ENCODE assay signal across 8 cellular contexts in the genomic region with DNA sequence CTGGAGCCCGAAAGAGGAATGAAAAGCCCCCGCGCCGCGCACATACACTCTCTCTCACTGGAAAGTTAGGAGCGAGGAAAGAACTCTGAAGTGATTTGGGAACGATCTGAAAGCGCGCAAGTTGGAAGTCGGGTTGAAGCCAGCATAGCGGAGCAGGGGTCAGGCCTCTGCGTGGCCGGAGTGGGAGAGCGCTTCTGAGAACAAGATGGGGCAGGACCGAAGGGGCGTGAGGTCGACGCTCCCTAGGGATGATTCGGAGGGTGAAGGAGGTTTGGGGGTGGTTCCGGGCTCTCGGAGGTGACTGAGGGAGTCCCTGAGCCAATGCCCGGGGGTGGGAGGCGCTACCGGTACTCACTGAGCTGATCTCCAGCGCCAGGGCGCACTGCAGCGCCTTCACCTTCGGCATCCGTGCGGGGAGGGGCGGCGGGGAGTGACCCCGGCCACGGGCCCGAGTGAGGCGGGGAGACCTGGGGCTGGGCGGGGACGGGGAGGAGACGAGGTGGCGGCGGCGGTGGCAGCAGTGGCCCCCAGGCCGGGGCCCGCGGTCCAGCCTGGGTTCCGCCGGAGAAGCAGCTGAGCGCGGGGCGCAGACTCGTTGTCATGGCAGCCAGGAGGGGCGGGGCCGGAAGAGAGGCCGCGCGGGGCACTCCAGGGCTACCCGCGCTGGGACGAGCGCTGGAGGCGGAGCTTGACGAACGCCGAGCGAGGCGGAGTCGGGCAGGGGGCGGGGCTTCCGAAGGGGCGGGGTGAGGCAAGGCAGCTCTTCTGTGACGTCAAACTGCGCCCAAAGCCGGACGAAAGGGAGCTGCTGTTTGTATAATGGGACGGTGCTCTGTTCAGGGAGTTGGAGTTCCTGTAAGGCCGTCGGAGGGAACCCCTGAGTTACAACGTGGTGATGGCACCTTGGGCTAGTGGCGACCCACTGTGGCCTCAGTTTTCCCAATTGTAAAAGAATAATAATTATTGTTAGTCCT. TPM values are rescaled to one million over a fixed set of nuclear protein-coding genes. Genes with fewer than 3 reads are reported as not detected.
DNase-seq lines count a peak whose midpoint lies in the region; ATAC-seq, FAIRE-seq and TF ChIP-seq lines count a peak whose summit lies in the region.

A gene (minus strand): TSS at position 602 of the 974 bp plus-strand sequence. CDS start 196 bp downstream, at position 406.

- no peak for FAIRE-seq in D721Med (lab: Jason Lieb, UNC)

- TF ChIP-seq POLR2A in Peyer's patch (IDR thresholded peaks at IDR 0.05) = peak; percentile 17 to 73

- H3K4me3 ChIP-seq in Peyer's patch (peak within 1 kb of the TSS; percentile 52 to 83 (median 68)), fibroblast of pulmonary artery (replicated peaks; ENCODE audit: low read depth, low read length) (peak within 1 kb of the TSS; percentile 73)

- H3K9me3 Mint-ChIP-seq in naive thymus-derived CD8-positive, alpha-beta T cell = peaks cover 0 to 2% (median 0%) of the 10 kb centered on the region in 9 donors

- no peaks in the 10 kb centered on the region for H3K36me3 Mint-ChIP-seq in naive thymus-derived CD8-positive, alpha-beta T cell

- H3K4me3 Mint-ChIP-seq in naive thymus-derived CD8-positive, alpha-beta T cell = peak within 1 kb of the TSS; percentile 88 to 99 (median 92)

- no peaks in the 10 kb centered on the region for H3K36me3 ChIP-seq in Peyer's patch

- H3K4me1 Mint-ChIP-seq in naive thymus-derived CD8-positive, alpha-beta T cell = peaks cover 15 to 38% (median 31%) of the 10 kb centered on the region in 4 donors

- H3K9me3 ChIP-seq in Peyer's patch = no peaks in the 10 kb centered on the region

- H3K27ac ChIP-seq in Peyer's patch = peak within 1 kb of the TSS; percentile 66 to 88 (median 80)

- H3K27me3 Mint-ChIP-seq in naive thymus-derived CD8-positive, alpha-beta T cell = peaks cover 0 to 5% (median 0%) of the 10 kb centered on the region in 5 donors

- peak within 1 kb of the TSS; percentile 76 to 97 (median 94) for H3K27ac Mint-ChIP-seq in naive thymus-derived CD8-positive, alpha-beta T cell

- TF ChIP-seq CTCF in D721Med (IDR thresholded peaks at IDR 0.05; ENCODE audit: insufficient read depth, missing control alignments) (no peak), Peyer's patch (IDR thresholded peaks at IDR 0.05) (peak in 1 of 6 experiments; percentile 9), fibroblast of pulmonary artery (IDR thresholded peaks at IDR 0.05; ENCODE audit: low read length, missing control alignments) (no peak)

- POLR2A ChIA-PET in naive thymus-derived CD8-positive, alpha-beta T cell (lab: Charles Lee) = interaction anchor here (0.9 to 1.0 kb wide), 2 partner anchors 8 to 1139 kb away, joined by 3 to 4 read pairs; a partner anchor contains a TSS

- peak; percentile 85 for DNase-seq in D721Med (ENCODE audit: insufficient read length, low spot score)
- DNase-seq in HuH-7.5 (ENCODE audit: low spot score) = peak; percentile 84
- peak; percentile 90 to 99 (median 98) for DNase-seq in Peyer's patch
- DNase-seq in activated effector memory CD4-positive, alpha-beta T cell treated with Interleukin-2 at 50 U/mL for 16 hours = peak; percentile 85
- DNase-seq in fibroblast of pulmonary artery (ENCODE audit: low read depth) = peak; percentile 96
- DNase-seq in naive thymus-derived CD8-positive, alpha-beta T cell = peak; percentile 89 to 99 (median 94)
- peak; percentile 89 for DNase-seq in stimulated activated CD8-positive, alpha-beta memory T cell treated with anti-CD3 and anti-CD28 coated beads, Interleukin-7, amount 100 ng/mL, for 48 hours (ENCODE audit: extremely low read depth in 1 of 2, low read depth in 1 of 2)

- H3K27me3 ChIP-seq in Peyer's patch = no peaks in the 10 kb centered on the region

- ATAC-seq in GM21576 (IDR thresholded peaks at IDR 0.05; ENCODE audit: unreplicated experiment) = peak; percentile 98
- peak; percentile 92 for ATAC-seq in naive thymus-derived CD8-positive, alpha-beta T cell

- H3K4me1 ChIP-seq in Peyer's patch = peaks cover 0 to 19% (median 5%) of the 10 kb centered on the region in 4 donors

RNA-seq across cellular contexts. Expression of the gene that starts here (rescaled TPM):
- 10 to 100 TPM in 1 of 4 donors, 1 to 10 TPM in 3; 7.7 to 34.7 (median 8.4) TPM for total RNA-seq in Peyer's patch
- 1 to 10 TPM; 5.4 to 8.3 TPM for total RNA-seq in naive thymus-derived CD8-positive, alpha-beta T cell
- 1 to 10 TPM in 2 of 3 donors, under 1 TPM in 1; 0.95 to 3.0 (median 2.0) TPM for polyA plus RNA-seq in naive thymus-derived CD8-positive, alpha-beta T cell

Comparison
In these comparisons a context has a peak if more than half of its experiments do, and no peak if none do; other contexts are left out.
1. Peak in every context shown above with its lines: DNase-seq, ATAC-seq, H3K4me3 ChIP-seq and H3K27ac ChIP-seq.